8 cellular contexts compared by ENCODE assay signal in the genomic region with DNA sequence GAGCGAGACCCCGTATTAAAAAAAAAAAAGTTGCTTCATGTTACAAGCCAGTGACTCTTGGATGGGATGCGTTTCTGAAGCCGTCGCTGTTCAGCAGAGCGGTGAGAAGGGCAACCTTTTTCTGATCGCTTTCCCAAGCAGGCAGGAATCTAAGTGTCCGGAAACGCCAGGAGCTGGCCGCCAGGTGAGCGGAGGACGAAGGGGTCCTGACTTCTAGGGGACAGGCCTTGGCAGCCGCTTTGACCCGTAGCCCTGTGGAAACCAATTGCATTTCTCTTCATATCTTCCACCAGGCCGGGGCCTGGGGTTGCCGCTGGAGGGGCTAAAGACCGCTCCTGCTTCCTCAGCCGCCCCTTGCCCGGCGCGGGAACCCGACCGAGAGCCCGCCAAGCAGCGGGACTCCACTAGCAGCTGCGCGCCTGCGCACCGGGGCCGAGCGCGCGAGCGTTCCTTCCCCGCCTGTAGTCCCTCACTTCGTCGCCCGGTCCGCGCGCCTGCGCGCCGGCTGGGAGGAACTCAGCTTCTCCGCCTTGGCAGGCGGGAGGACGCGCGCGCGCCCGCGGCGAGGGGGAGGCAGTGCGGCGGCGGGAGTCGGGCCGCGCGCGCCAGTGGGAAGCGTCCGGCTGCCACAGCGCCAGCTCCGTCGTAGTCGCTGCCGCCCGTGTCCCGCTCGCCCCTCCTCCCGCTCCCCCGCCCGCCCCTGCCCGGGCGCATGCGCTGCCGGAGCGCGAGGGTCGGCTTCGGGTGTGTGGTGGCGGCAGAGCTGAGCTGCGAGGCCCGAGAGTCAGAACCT. TPM values are rescaled to one million over a fixed set of nuclear protein-coding genes. Genes with fewer than 3 reads are reported as not detected.
DNase-seq lines count a peak whose midpoint lies in the region; ATAC-seq and TF ChIP-seq lines count a peak whose summit lies in the region.

A gene with protein sequence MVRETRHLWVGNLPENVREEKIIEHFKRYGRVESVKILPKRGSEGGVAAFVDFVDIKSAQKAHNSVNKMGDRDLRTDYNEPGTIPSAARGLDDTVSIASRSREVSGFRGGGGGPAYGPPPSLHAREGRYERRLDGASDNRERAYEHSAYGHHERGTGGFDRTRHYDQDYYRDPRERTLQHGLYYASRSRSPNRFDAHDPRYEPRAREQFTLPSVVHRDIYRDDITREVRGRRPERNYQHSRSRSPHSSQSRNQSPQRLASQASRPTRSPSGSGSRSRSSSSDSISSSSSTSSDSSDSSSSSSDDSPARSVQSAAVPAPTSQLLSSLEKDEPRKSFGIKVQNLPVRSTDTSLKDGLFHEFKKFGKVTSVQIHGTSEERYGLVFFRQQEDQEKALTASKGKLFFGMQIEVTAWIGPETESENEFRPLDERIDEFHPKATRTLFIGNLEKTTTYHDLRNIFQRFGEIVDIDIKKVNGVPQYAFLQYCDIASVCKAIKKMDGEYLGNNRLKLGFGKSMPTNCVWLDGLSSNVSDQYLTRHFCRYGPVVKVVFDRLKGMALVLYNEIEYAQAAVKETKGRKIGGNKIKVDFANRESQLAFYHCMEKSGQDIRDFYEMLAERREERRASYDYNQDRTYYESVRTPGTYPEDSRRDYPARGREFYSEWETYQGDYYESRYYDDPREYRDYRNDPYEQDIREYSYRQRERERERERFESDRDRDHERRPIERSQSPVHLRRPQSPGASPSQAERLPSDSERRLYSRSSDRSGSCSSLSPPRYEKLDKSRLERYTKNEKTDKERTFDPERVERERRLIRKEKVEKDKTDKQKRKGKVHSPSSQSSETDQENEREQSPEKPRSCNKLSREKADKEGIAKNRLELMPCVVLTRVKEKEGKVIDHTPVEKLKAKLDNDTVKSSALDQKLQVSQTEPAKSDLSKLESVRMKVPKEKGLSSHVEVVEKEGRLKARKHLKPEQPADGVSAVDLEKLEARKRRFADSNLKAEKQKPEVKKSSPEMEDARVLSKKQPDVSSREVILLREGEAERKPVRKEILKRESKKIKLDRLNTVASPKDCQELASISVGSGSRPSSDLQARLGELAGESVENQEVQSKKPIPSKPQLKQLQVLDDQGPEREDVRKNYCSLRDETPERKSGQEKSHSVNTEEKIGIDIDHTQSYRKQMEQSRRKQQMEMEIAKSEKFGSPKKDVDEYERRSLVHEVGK (N-terminal part only) (plus strand): TSS at position 608 of the 793 bp plus-strand sequence. CDS start 361 bp downstream, outside the sequence.

- H3K36me3 ChIP-seq in suprapubic skin: no peaks in the 10 kb centered on the region

- peaks cover 45% of the 10 kb centered on the region for H3K4me1 Mint-ChIP-seq in activated naive CD4-positive, alpha-beta T cell treated with anti-CD3 and anti-CD28 coated beads, Interleukin-2, amount 50 U/mL, for 24 hours

- H3K9me3 ChIP-seq in suprapubic skin: no peaks in the 10 kb centered on the region

- peaks cover 66% of the 10 kb centered on the region for H3K4me1 ChIP-seq in suprapubic skin

- H3K4me3 Mint-ChIP-seq in activated naive CD4-positive, alpha-beta T cell treated with anti-CD3 and anti-CD28 coated beads, Interleukin-2, amount 50 U/mL, for 24 hours: peak within 1 kb of the TSS; percentile 93

- TF ChIP-seq POLR2A in suprapubic skin (IDR thresholded peaks at IDR 0.05): peak; percentile 50 to 58

- H3K27me3 Mint-ChIP-seq in activated naive CD4-positive, alpha-beta T cell treated with anti-CD3 and anti-CD28 coated beads, Interleukin-2, amount 50 U/mL, for 24 hours: no peaks in the 10 kb centered on the region

- ATAC-seq in HG02610 (IDR thresholded peaks at IDR 0.05; ENCODE audit: unreplicated experiment) (peak; percentile 59), SK-N-SH treated with all-trans-retinoic acid at 6 μM for 48 hours (peak; percentile 80)

- peak; percentile 98 for DNase-seq in NCI-H1092 treated with DMSO at 0.1 percent for 48 hours (lab: John Stamatoyannopoulos, UW)
- DNase-seq in globus pallidus (ENCODE audit: low spot score): peak; percentile 98
- DNase-seq in occipital lobe (lab: John Stamatoyannopoulos, UW): peak; percentile 95
- peak; percentile 97 to 98 for DNase-seq in suprapubic skin (ENCODE audit: low spot score in 2 of 2)

- no peaks in the 10 kb centered on the region for H3K9me3 Mint-ChIP-seq in activated naive CD4-positive, alpha-beta T cell treated with anti-CD3 and anti-CD28 coated beads, Interleukin-2, amount 50 U/mL, for 24 hours

- peak within 1 kb of the TSS; percentile 99 for H3K27ac ChIP-seq in suprapubic skin

- H3K4me3 ChIP-seq in GM08714 (ENCODE audit: low read length) (peak within 1 kb of the TSS; percentile 89), suprapubic skin (peak within 1 kb of the TSS; percentile 95)

- no peaks in the 10 kb centered on the region for H3K36me3 Mint-ChIP-seq in activated naive CD4-positive, alpha-beta T cell treated with anti-CD3 and anti-CD28 coated beads, Interleukin-2, amount 50 U/mL, for 24 hours

- peak within 1 kb of the TSS; percentile 97 for H3K27ac Mint-ChIP-seq in activated naive CD4-positive, alpha-beta T cell treated with anti-CD3 and anti-CD28 coated beads, Interleukin-2, amount 50 U/mL, for 24 hours

- WGBS in suprapubic skin: 0% methylated on average over 6 of the region's 86 CpGs

- TF ChIP-seq CTCF in suprapubic skin (IDR thresholded peaks at IDR 0.05): no peak

- no peaks in the 10 kb centered on the region for H3K27me3 ChIP-seq in suprapubic skin

- TF ChIP-seq EP300 in suprapubic skin (IDR thresholded peaks at IDR 0.05): no peak

TF ChIP-seq in SK-N-SH treated with all-trans-retinoic acid at 6 μM for 48 hours, 23 proteins besides CTCF, POLR2A, EP300 and RAD21 (continues in another document):
- no peak for TF ChIP-seq ZFP30 (CRISPR knock-in tag; IDR thresholded peaks at IDR 0.05)
- no peak for TF ChIP-seq ESRRG (CRISPR knock-in tag; IDR thresholded peaks at IDR 0.05)
- TF ChIP-seq BACH2 (CRISPR knock-in tag; IDR thresholded peaks at IDR 0.05; ENCODE audit: borderline replicate concordance): no peak
- TF ChIP-seq ZNF8 (CRISPR knock-in tag; IDR thresholded peaks at IDR 0.05): no peak
- no peak for TF ChIP-seq GLIS3 (CRISPR knock-in tag; IDR thresholded peaks at IDR 0.05)
- TF ChIP-seq OSR1 (CRISPR knock-in tag; IDR thresholded peaks at IDR 0.05): no peak
- TF ChIP-seq ISL1 (CRISPR knock-in tag; IDR thresholded peaks at IDR 0.05): no peak
- TF ChIP-seq, protein P1, sequence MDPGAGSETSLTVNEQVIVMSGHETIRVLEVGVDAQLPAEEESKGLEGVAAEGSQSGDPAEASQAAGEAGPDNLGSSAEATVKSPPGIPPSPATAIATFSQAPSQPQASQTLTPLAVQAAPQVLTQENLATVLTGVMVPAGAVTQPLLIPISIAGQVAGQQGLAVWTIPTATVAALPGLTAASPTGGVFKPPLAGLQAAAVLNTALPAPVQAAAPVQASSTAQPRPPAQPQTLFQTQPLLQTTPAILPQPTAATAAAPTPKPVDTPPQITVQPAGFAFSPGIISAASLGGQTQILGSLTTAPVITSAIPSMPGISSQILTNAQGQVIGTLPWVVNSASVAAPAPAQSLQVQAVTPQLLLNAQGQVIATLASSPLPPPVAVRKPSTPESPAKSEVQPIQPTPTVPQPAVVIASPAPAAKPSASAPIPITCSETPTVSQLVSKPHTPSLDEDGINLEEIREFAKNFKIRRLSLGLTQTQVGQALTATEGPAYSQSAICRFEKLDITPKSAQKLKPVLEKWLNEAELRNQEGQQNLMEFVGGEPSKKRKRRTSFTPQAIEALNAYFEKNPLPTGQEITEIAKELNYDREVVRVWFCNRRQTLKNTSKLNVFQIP (CRISPR knock-in tag; IDR thresholded peaks at IDR 0.05; ENCODE audit: borderline replicate concordance, low read depth): no peak
- TF ChIP-seq, protein P2, sequence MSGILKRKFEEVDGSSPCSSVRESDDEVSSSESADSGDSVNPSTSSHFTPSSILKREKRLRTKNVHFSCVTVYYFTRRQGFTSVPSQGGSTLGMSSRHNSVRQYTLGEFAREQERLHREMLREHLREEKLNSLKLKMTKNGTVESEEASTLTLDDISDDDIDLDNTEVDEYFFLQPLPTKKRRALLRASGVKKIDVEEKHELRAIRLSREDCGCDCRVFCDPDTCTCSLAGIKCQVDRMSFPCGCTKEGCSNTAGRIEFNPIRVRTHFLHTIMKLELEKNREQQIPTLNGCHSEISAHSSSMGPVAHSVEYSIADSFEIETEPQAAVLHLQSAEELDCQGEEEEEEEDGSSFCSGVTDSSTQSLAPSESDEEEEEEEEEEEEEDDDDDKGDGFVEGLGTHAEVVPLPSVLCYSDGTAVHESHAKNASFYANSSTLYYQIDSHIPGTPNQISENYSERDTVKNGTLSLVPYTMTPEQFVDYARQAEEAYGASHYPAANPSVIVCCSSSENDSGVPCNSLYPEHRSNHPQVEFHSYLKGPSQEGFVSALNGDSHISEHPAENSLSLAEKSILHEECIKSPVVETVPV (CRISPR knock-in tag; IDR thresholded peaks at IDR 0.05): no peak
- no peak for TF ChIP-seq PPARA (CRISPR knock-in tag; IDR thresholded peaks at IDR 0.05; ENCODE audit: borderline replicate concordance)
- no peak for TF ChIP-seq ZNF565 (CRISPR knock-in tag; conservative IDR thresholded peaks at IDR 0.05; ENCODE audit: low read depth)
- no peak for TF ChIP-seq RARB (CRISPR knock-in tag; IDR thresholded peaks at IDR 0.05)
- no peak for TF ChIP-seq ZC3H10 (CRISPR knock-in tag; IDR thresholded peaks at IDR 0.05)
- TF ChIP-seq CSDC2 (CRISPR knock-in tag; IDR thresholded peaks at IDR 0.05): no peak
- TF ChIP-seq, protein P3, sequence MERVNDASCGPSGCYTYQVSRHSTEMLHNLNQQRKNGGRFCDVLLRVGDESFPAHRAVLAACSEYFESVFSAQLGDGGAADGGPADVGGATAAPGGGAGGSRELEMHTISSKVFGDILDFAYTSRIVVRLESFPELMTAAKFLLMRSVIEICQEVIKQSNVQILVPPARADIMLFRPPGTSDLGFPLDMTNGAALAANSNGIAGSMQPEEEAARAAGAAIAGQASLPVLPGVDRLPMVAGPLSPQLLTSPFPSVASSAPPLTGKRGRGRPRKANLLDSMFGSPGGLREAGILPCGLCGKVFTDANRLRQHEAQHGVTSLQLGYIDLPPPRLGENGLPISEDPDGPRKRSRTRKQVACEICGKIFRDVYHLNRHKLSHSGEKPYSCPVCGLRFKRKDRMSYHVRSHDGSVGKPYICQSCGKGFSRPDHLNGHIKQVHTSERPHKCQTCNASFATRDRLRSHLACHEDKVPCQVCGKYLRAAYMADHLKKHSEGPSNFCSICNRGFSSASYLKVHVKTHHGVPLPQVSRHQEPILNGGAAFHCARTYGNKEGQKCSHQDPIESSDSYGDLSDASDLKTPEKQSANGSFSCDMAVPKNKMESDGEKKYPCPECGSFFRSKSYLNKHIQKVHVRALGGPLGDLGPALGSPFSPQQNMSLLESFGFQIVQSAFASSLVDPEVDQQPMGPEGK (CRISPR knock-in tag; IDR thresholded peaks at IDR 0.05; ENCODE audit: borderline replicate concordance): no peak

RNA-seq across cellular contexts. Expression of the gene that starts here (rescaled TPM):
- total RNA-seq in occipital lobe (80.0 TPM), suprapubic skin (10 to 100 TPM; 55.0 to 79.7 (median 63.8) TPM)

Comparison
In these comparisons a context has a peak if more than half of its experiments do, and no peak if none do; other contexts are left out.
1. Peak in every context shown above with its lines: DNase-seq, ATAC-seq, H3K4me3 ChIP-seq and H3K27ac ChIP-seq.